1 cellular context compared by ENCODE assay signal in the genomic region with DNA sequence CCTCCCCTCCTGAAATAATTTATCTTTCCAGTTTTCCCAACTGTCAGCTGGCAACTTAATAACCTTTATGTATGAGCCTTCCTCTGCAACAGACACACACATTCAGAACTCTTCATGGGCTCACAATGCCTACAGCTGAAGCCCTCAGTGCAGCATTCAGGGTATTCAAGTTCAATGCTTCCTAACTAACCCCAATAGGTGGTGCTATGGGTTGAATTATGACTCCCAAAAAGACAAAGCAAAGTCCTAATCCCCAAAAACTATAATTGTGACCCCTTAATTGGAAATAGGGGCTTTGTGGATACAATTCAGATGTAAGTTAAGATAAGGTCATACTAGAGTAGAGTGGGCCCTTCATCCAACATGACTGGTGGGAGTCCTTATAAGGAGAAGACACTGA.
TF ChIP-seq lines count a peak whose summit lies in the region.

No MANE protein-coding gene starts in this region.

TF ChIP-seq in GM23338, 12 proteins besides CTCF, POLR2A, EP300 and RAD21 (continued from another document):
- TF ChIP-seq, protein P1, sequence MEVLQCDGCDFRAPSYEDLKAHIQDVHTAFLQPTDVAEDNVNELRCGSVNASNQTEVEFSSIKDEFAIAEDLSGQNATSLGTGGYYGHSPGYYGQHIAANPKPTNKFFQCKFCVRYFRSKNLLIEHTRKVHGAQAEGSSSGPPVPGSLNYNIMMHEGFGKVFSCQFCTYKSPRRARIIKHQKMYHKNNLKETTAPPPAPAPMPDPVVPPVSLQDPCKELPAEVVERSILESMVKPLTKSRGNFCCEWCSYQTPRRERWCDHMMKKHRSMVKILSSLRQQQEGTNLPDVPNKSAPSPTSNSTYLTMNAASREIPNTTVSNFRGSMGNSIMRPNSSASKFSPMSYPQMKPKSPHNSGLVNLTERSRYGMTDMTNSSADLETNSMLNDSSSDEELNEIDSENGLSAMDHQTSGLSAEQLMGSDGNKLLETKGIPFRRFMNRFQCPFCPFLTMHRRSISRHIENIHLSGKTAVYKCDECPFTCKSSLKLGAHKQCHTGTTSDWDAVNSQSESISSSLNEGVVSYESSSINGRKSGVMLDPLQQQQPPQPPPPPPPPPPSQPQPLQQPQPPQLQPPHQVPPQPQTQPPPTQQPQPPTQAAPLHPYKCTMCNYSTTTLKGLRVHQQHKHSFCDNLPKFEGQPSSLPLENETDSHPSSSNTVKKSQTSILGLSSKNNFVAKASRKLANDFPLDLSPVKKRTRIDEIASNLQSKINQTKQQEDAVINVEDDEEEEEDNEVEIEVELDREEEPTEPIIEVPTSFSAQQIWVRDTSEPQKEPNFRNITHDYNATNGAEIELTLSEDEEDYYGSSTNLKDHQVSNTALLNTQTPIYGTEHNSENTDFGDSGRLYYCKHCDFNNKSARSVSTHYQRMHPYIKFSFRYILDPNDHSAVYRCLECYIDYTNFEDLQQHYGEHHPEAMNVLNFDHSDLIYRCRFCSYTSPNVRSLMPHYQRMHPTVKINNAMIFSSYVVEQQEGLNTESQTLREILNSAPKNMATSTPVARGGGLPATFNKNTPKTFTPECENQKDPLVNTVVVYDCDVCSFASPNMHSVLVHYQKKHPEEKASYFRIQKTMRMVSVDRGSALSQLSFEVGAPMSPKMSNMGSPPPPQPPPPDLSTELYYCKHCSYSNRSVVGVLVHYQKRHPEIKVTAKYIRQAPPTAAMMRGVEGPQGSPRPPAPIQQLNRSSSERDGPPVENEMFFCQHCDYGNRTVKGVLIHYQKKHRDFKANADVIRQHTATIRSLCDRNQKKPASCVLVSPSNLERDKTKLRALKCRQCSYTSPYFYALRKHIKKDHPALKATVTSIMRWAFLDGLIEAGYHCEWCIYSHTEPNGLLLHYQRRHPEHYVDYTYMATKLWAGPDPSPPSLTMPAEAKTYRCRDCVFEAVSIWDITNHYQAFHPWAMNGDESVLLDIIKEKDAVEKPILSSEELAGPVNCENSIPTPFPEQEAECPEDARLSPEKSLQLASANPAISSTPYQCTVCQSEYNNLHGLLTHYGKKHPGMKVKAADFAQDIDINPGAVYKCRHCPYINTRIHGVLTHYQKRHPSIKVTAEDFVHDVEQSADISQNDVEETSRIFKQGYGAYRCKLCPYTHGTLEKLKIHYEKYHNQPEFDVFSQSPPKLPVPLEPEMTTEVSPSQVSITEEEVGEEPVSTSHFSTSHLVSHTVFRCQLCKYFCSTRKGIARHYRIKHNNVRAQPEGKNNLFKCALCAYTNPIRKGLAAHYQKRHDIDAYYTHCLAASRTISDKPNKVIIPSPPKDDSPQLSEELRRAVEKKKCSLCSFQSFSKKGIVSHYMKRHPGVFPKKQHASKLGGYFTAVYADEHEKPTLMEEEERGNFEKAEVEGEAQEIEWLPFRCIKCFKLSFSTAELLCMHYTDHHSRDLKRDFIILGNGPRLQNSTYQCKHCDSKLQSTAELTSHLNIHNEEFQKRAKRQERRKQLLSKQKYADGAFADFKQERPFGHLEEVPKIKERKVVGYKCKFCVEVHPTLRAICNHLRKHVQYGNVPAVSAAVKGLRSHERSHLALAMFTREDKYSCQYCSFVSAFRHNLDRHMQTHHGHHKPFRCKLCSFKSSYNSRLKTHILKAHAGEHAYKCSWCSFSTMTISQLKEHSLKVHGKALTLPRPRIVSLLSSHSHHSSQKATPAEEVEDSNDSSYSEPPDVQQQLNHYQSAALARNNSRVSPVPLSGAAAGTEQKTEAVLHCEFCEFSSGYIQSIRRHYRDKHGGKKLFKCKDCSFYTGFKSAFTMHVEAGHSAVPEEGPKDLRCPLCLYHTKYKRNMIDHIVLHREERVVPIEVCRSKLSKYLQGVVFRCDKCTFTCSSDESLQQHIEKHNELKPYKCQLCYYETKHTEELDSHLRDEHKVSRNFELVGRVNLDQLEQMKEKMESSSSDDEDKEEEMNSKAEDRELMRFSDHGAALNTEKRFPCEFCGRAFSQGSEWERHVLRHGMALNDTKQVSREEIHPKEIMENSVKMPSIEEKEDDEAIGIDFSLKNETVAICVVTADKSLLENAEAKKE (CRISPR knock-in tag; IDR thresholded peaks at IDR 0.05) = no peak
- no peak for TF ChIP-seq REST (IDR thresholded peaks at IDR 0.05; ENCODE audit: unreplicated experiment)
- TF ChIP-seq EZH2phosphoT487 (IDR thresholded peaks at IDR 0.05; ENCODE audit: unreplicated experiment) = no peak
- no peak for TF ChIP-seq POLR2AphosphoS5 (IDR thresholded peaks at IDR 0.05; ENCODE audit: low read depth)
